ENCODE assay signal across 22 cellular contexts in genomic region chr2:42868874-42869273, GRCh38.
DNase-seq lines count a peak whose midpoint lies in the region; ATAC-seq, FAIRE-seq and TF ChIP-seq lines count a peak whose summit lies in the region.
"Had no signal": no experiment of that assay in that cellular context is flagged by ENCODE, and none has a peak within 500 bp of the region (broad histone marks: within the 10 kb centered on the region; RNA-seq: fewer than 3 reads in every experiment).

No MANE protein-coding gene starts in this region.

- in situ Hi-C loops in HepG2 (cut with HindIII; ENCODE audit: extremely low pct_ligation_motif_present, low pct_unique_long_range_greater_than_20kb) = no loop called here
- in situ Hi-C loops in KBM-7 (cut with MboI; ENCODE audit: low pct_unique_long_range_greater_than_20kb, low sequenced_read_pairs) = no loop called here

- no peaks in the 10 kb centered on the region for H3K4me1 Mint-ChIP-seq in WTC11
- no peaks in the 10 kb centered on the region for H3K4me1 Mint-ChIP-seq in endothelial cell (ENCODE audit: unreplicated experiment)
- H3K4me1 Mint-ChIP-seq: B cell had no signal

- no peak overlapping the region for H3K27ac ChIP-seq in HepG2 (ENCODE audit: extremely low read length, insufficient read depth, low read length)
- no peak overlapping the region for H3K27ac ChIP-seq in right lobe of liver
- H3K27ac ChIP-seq: SJCRH30 had no signal

- H3K27ac Mint-ChIP-seq in WTC11 (no peak overlapping the region), endothelial cell (ENCODE audit: unreplicated experiment) (no peak overlapping the region)
- H3K27ac Mint-ChIP-seq: B cell, CD14-positive monocyte had no signal

- TF ChIP-seq POLR2A in HepG2 (IDR thresholded peaks at IDR 0.05; ENCODE audit: insufficient read depth in 1 of 2, low read depth in 2 of 2, low read length in 2 of 2) (no peak), right lobe of liver (IDR thresholded peaks at IDR 0.05) (no peak)

- ATAC-seq in HepG2 = no peak
- ATAC-seq in right lobe of liver = no peak
- no peak for ATAC-seq in WTC11

- no peak for TF ChIP-seq EP300 in HepG2 (IDR thresholded peaks at IDR 0.05; ENCODE audit: low read depth in 2 of 2, low read length in 2 of 2)
- TF ChIP-seq EP300 in HepG2 (CRISPR knock-in tag; IDR thresholded peaks at IDR 0.05; ENCODE audit: borderline replicate concordance) = no peak

- H3K4me3 ChIP-seq in HepG2 (replicated peaks in 1 of 3; ENCODE audit: insufficient read depth in 1 of 3, low read depth in 2 of 3, low read length in 3 of 3) = no peak overlapping the region
- no peak overlapping the region for H3K4me3 ChIP-seq in right lobe of liver
- H3K4me3 ChIP-seq: SJCRH30 had no signal

- H3K9ac ChIP-seq in HepG2 (ENCODE audit: insufficient read depth, low read depth, low read length) = no peak overlapping the region

- 31% methylated on average over 2 of the region's 2 CpGs for WGBS in HepG2 (ENCODE audit: low lambda C conversion rate)
- 66% methylated on average over 2 of the region's 2 CpGs for WGBS in right lobe of liver (ENCODE audit: insufficient coverage, low coverage, low lambda C conversion rate, missing lambda C conversion rate)

- no peaks in the 10 kb centered on the region for H3K36me3 ChIP-seq in HepG2 (replicated peaks in 1 of 2; ENCODE audit: control insufficient read depth in 1 of 2, insufficient read depth in 2 of 2, low read length in 2 of 2)
- H3K36me3 ChIP-seq in right lobe of liver = no peaks in the 10 kb centered on the region
- H3K36me3 ChIP-seq: SJCRH30 had no signal

- no peak overlapping the region for H2AFZ ChIP-seq in HepG2 (ENCODE audit: low read length)

- FAIRE-seq in HepG2 (lab: Jason Lieb, UNC) = no peak
- FAIRE-seq: A204.1, G401.6, GM18507, H1, RCC 7860 had no signal

- peaks cover 0 to 14% of the 10 kb centered on the region in 2 experiments; a peak in 2 of 5 replicates for H3K27me3 ChIP-seq in HepG2 (ENCODE audit: control insufficient read depth in 1 of 2, insufficient read depth in 2 of 2, low read length in 2 of 2)
- no peaks in the 10 kb centered on the region for H3K27me3 ChIP-seq in right lobe of liver
- H3K27me3 ChIP-seq: SJCRH30 had no signal

- TF ChIP-seq CTCF in HepG2 (CRISPR knock-in tag; IDR thresholded peaks at IDR 0.05) (no peak), right lobe of liver (IDR thresholded peaks at IDR 0.05) (no peak), WTC11 (IDR thresholded peaks at IDR 0.05) (no peak), endothelial cell (IDR thresholded peaks at IDR 0.05; ENCODE audit: unreplicated experiment) (no peak)

- H3K4me2 ChIP-seq in HepG2 (ENCODE audit: low read depth, low read length) = no peak overlapping the region

- no peaks in the 10 kb centered on the region for H4K20me1 ChIP-seq in HepG2 (ENCODE audit: insufficient read depth, low read length)

- peaks cover 12% of the 10 kb centered on the region for H3K36me3 Mint-ChIP-seq in WTC11
- peaks cover 7% of the 10 kb centered on the region for H3K36me3 Mint-ChIP-seq in endothelial cell (ENCODE audit: low read depth, unreplicated experiment)

- no peak for TF ChIP-seq RAD21 in HepG2 (CRISPR knock-in tag; IDR thresholded peaks at IDR 0.05)

- H3K27me3 Mint-ChIP-seq in WTC11 (ENCODE audit: low read depth) = peaks cover 6% of the 10 kb centered on the region; the same call in 1 of the 2 replicates
- peaks cover 6% of the 10 kb centered on the region for H3K27me3 Mint-ChIP-seq in endothelial cell (ENCODE audit: unreplicated experiment)

- no peaks in the 10 kb centered on the region for H3K79me2 ChIP-seq in HepG2 (ENCODE audit: insufficient read depth, low read length)

- H3K4me1 ChIP-seq in HepG2 (ENCODE audit: insufficient read depth, low read length) (peaks cover 20% of the 10 kb centered on the region), right lobe of liver (no peaks in the 10 kb centered on the region)
- H3K4me1 ChIP-seq: SJCRH30 had no signal

- DNase-seq in HepG2 (ENCODE audit: low spot score) = no peak
- no peak for DNase-seq in right lobe of liver
- DNase-seq in WTC11 (ENCODE audit: low spot score) = no peak
- no peak for DNase-seq in endothelial cell (ENCODE audit: low spot score)
- no peak for DNase-seq in activated gamma-delta T cell treated with Interleukin-2 at 50 U/mL for 16 hours
- DNase-seq in KBM-7 = no peak
- DNase-seq in NCI-H2029 (lab: John Stamatoyannopoulos, UW) = no peak
- DNase-seq: MM.1S, NCI-H1105 treated with DMSO at 0.1 percent for 48 hours, NCI-H2081, NCI-H2171, NCI-H345, NCI-H524 treated with DMSO at 0.1 percent for 48 hours, NCI-H82, SJCRH30 had no signal

- CTCF ChIA-PET in HepG2 (lab: Yijun Ruan, JAX; ENCODE audit: low intra/inter-chr PET ratio, low total read pairs) = no interaction called here
- CTCF ChIA-PET in WTC11 (lab: Charles Lee) = no interaction called here

- POLR2A ChIA-PET in HepG2 (lab: Yijun Ruan, JAX) = no interaction called here
- POLR2A ChIA-PET in WTC11 (lab: Charles Lee) = no interaction called here

- H3K9me3 Mint-ChIP-seq in WTC11 (peaks cover 20% of the 10 kb centered on the region), endothelial cell (ENCODE audit: unreplicated experiment) (peaks cover 7% of the 10 kb centered on the region)

- H3K4me3 Mint-ChIP-seq in WTC11 (no peak overlapping the region), endothelial cell (ENCODE audit: unreplicated experiment) (peak overlapping the region; percentile 24)
- H3K4me3 Mint-ChIP-seq: B cell, CD14-positive monocyte had no signal

- BruUV-seq in HepG2 (replicated peaks; lab: Mats Ljungman, UMichigan) = no TSS peak

- intact Hi-C loops in HepG2 (cut with micrococcal nuclease; ENCODE audit: unreplicated experiment) (no loop called here), right lobe of liver (cut with DNase I) (no loop called here)

- H3K9me3 ChIP-seq in HepG2 (ENCODE audit: low read length) (peaks cover 6% of the 10 kb centered on the region), right lobe of liver (no peaks in the 10 kb centered on the region)

TF ChIP-seq in HepG2, 621 proteins besides CTCF, POLR2A, EP300 and RAD21 (continues in another document):
- TF ChIP-seq HOXD1 (CRISPR knock-in tag; IDR thresholded peaks at IDR 0.05) (no peak), ZXDC (CRISPR knock-in tag; IDR thresholded peaks at IDR 0.05) (no peak), ZNF7 (CRISPR knock-in tag; IDR thresholded peaks at IDR 0.05) (peak; percentile 84), DBP (CRISPR knock-in tag; IDR thresholded peaks at IDR 0.05; ENCODE audit: not compliant biosample characterization) (no peak)

TF ChIP-seq in WTC11, 78 proteins besides CTCF, POLR2A, EP300 and RAD21:
- TF ChIP-seq, protein P1, sequence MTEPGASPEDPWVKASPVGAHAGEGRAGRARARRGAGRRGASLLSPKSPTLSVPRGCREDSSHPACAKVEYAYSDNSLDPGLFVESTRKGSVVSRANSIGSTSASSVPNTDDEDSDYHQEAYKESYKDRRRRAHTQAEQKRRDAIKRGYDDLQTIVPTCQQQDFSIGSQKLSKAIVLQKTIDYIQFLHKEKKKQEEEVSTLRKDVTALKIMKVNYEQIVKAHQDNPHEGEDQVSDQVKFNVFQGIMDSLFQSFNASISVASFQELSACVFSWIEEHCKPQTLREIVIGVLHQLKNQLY (CRISPR knock-in tag; IDR thresholded peaks at IDR 0.05) = no peak
- peak; percentile 97 for TF ChIP-seq ZNF317 (CRISPR knock-in tag; IDR thresholded peaks at IDR 0.05; ENCODE audit: borderline replicate concordance, low read depth)
- no peak for TF ChIP-seq RELA (CRISPR knock-in tag; IDR thresholded peaks at IDR 0.05; ENCODE audit: borderline replicate concordance)
- TF ChIP-seq ELF4 (CRISPR knock-in tag; IDR thresholded peaks at IDR 0.05; ENCODE audit: low read depth) = no peak

Comparison
In these comparisons a context has a peak if more than half of its experiments do, and no peak if none do; other contexts are left out.
1. Of the 50 proteins assayed by ChIP-seq in both HepG2 and WTC11: peak only in HepG2: none; only in WTC11: none; in both: ZNF317; in neither: 49.